Comparison of ENCODE assay signal across 22 cellular contexts in the genomic region with DNA sequence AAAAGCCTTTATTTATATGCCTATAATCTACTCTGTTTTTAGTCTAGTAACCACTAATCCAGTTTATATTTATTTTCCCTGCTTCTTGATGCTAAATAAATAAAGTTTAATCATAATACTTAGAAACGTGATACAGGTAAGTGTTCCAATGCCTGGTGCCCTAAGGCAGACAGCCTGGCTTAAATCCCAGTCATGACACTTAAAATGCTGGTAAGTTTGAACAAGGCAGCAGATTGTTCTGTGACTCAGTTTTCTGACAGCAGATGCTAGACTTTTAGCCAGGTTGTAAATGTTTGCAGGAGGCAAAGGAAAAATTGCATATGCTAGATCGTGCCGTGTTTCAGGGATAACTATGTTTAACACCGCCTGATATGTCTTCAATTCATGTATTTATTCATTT.
DNase-seq lines count a peak whose midpoint lies in the region; ATAC-seq and TF ChIP-seq lines count a peak whose summit lies in the region.
"Had no signal": no experiment of that assay in that cellular context is flagged by ENCODE, and none has a peak within 500 bp of the region (broad histone marks: within the 10 kb centered on the region; RNA-seq: fewer than 3 reads in every experiment).

No MANE protein-coding gene starts in this region.

- H3K4me1 ChIP-seq in hepatocyte (ENCODE audit: insufficient read depth), result no peaks in the 10 kb centered on the region
- no peaks in the 10 kb centered on the region for H3K4me1 ChIP-seq in effector memory CD4-positive, alpha-beta T cell (ENCODE audit: control insufficient read depth, insufficient read depth, low read length, poor library complexity, severe bottlenecking)
- H3K4me1 ChIP-seq: heart right ventricle, testis had no signal

- WGBS in hepatocyte (ENCODE audit: low lambda C conversion rate, missing lambda C conversion rate), result 57% methylated on average over 4 of the region's 4 CpGs

- no peak overlapping the region for H2AFZ ChIP-seq in hepatocyte

- H3K27me3 ChIP-seq in hepatocyte, result no peaks in the 10 kb centered on the region
- H3K27me3 ChIP-seq in effector memory CD4-positive, alpha-beta T cell (replicated peaks; ENCODE audit: control insufficient read depth, insufficient read depth, low read length, poor library complexity, severe bottlenecking), result no peaks in the 10 kb centered on the region
- H3K27me3 ChIP-seq: heart right ventricle, testis had no signal

- in situ Hi-C loops in ACHN (cut with HindIII; ENCODE audit: low pct_ligation_motif_present, low pct_unique_long_range_greater_than_20kb, low sequenced_read_pairs), result no loop called here

- no peak for ATAC-seq in GM18867 (IDR thresholded peaks at IDR 0.05; ENCODE audit: unreplicated experiment)
- ATAC-seq: HCT116; heart right ventricle; mucosa of descending colon; stimulated activated effector memory CD8-positive, alpha-beta T cell treated with anti-CD3 and anti-CD28 coated beads, Interleukin-12 subunit alpha, Interleukin-12 subunit beta, amount 100 ng/mL, for 72 hours had no signal

- H4K20me1 ChIP-seq in hepatocyte (ENCODE audit: insufficient read depth, poor library complexity, severe bottlenecking), result no peaks in the 10 kb centered on the region

- H3K9me3 ChIP-seq in hepatocyte (ENCODE audit: low read depth), result no peaks in the 10 kb centered on the region
- no peaks in the 10 kb centered on the region for H3K9me3 ChIP-seq in effector memory CD4-positive, alpha-beta T cell (ENCODE audit: control insufficient read depth, low read length)
- H3K9me3 ChIP-seq: SK-N-SH, testis had no signal

- H3K4me2 ChIP-seq in hepatocyte, result no peak overlapping the region
- H3K4me2 ChIP-seq: SK-N-SH had no signal

- H3K4me3 ChIP-seq in LNCaP clone FGC (ENCODE audit: low read depth, low read length), result no peak overlapping the region
- H3K4me3 ChIP-seq in hepatocyte, result no peak overlapping the region
- H3K4me3 ChIP-seq in effector memory CD4-positive, alpha-beta T cell (ENCODE audit: insufficient read depth, low read depth, low read length, poor library complexity, severe bottlenecking), result no peak overlapping the region
- H3K4me3 ChIP-seq: heart right ventricle, mucosa of descending colon, testis had no signal

- no peaks in the 10 kb centered on the region for H3K9me2 ChIP-seq in hepatocyte (replicated peaks; ENCODE audit: insufficient read depth)
- H3K9me2 ChIP-seq: SK-N-SH had no signal

- TF ChIP-seq CTCF in LNCaP clone FGC (IDR thresholded peaks at IDR 0.05; ENCODE audit: control insufficient read depth, extremely low read depth, insufficient read depth) (no peak), hepatocyte (IDR thresholded peaks at IDR 0.05; ENCODE audit: poor library complexity) (no peak)

- no peaks in the 10 kb centered on the region for H3K36me3 ChIP-seq in hepatocyte (replicated peaks; ENCODE audit: insufficient read depth, low read depth)
- H3K36me3 ChIP-seq in effector memory CD4-positive, alpha-beta T cell (ENCODE audit: control insufficient read depth, insufficient read depth, low read length), result no peaks in the 10 kb centered on the region
- H3K36me3 ChIP-seq: heart right ventricle, WERI-Rb-1 had no signal

- no peaks in the 10 kb centered on the region for H3K79me2 ChIP-seq in hepatocyte

- no peak overlapping the region for H3K27ac ChIP-seq in hepatocyte
- H3K27ac ChIP-seq in effector memory CD4-positive, alpha-beta T cell (ENCODE audit: insufficient read depth, low read length, poor library complexity, severe bottlenecking), result no peak overlapping the region
- H3K27ac ChIP-seq: heart right ventricle, testis, WERI-Rb-1 had no signal

- DNase-seq in DMS 273 treated with DMSO at 0.1 percent for 48 hours (lab: John Stamatoyannopoulos, UW) (peak; percentile 73), LNCaP clone FGC (ENCODE audit: low read depth) (peak; percentile 7), NCI-H510A treated with DMSO at 0.1 percent for 48 hours (lab: John Stamatoyannopoulos, UW) (peak; percentile 51), hepatocyte (ENCODE audit: low spot score) (peak; percentile 20), ACHN (no peak)
- DNase-seq in effector memory CD4-positive, alpha-beta T cell, result no peak
- DNase-seq: activated CD4-positive, alpha-beta T cell treated with anti-CD3 and anti-CD28 coated beads, Interleukin-2, amount 50 U/mL, for 4 hours; activated gamma-delta T cell; CD4-positive, alpha-beta memory T cell; cortex of kidney; DND-41; heart right ventricle; immature natural killer cell; mucosa of descending colon; NCI-H187 treated with DMSO at 0.1 percent for 48 hours; NK-92 treated with Interleukin-12 subunit alpha and Interleukin-12 subunit beta, amount 100 ng/mL, for 24 hours; SK-N-SH; testis; WERI-Rb-1 had no signal

Comparison
In these comparisons a context has a peak if more than half of its experiments do, and no peak if none do; other contexts are left out.
1. DNase-seq: peak in DMS 273 treated with DMSO at 0.1 percent for 48 hours (single experiment), LNCaP clone FGC (single experiment), NCI-H510A treated with DMSO at 0.1 percent for 48 hours (single experiment) and hepatocyte (single experiment); none in effector memory CD4-positive, alpha-beta T cell (0 of 3) and ACHN (single experiment).